Comparison of ENCODE assay signal across 1 cellular context in genomic region chr21:42411891-42412635, GRCh38.
TF ChIP-seq lines count a peak whose summit lies in the region.

No MANE protein-coding gene starts in this region.

TF ChIP-seq in HepG2, 621 proteins besides CTCF, POLR2A, EP300 and RAD21:
- TF ChIP-seq SIX4 (CRISPR knock-in tag; IDR thresholded peaks at IDR 0.05), result no peak
- no peak for TF ChIP-seq TERF1 (CRISPR knock-in tag; IDR thresholded peaks at IDR 0.05)
- no peak for TF ChIP-seq STAT6 (CRISPR knock-in tag; IDR thresholded peaks at IDR 0.05; ENCODE audit: borderline replicate concordance)
- TF ChIP-seq ZNF30 (CRISPR knock-in tag; IDR thresholded peaks at IDR 0.05), result no peak
- TF ChIP-seq LRRFIP1 (CRISPR knock-in tag; conservative IDR thresholded peaks at IDR 0.05), result no peak
- TF ChIP-seq JUND (CRISPR knock-in tag; IDR thresholded peaks at IDR 0.05), result no peak
- TF ChIP-seq RNF2 (conservative IDR thresholded peaks at IDR 0.05; ENCODE audit: low read depth), result no peak
- TF ChIP-seq ZNF205 (CRISPR knock-in tag; IDR thresholded peaks at IDR 0.05), result no peak
- no peak for TF ChIP-seq ZNF354B (CRISPR knock-in tag; IDR thresholded peaks at IDR 0.05)
